16 cellular contexts compared by ENCODE assay signal in the genomic region with DNA sequence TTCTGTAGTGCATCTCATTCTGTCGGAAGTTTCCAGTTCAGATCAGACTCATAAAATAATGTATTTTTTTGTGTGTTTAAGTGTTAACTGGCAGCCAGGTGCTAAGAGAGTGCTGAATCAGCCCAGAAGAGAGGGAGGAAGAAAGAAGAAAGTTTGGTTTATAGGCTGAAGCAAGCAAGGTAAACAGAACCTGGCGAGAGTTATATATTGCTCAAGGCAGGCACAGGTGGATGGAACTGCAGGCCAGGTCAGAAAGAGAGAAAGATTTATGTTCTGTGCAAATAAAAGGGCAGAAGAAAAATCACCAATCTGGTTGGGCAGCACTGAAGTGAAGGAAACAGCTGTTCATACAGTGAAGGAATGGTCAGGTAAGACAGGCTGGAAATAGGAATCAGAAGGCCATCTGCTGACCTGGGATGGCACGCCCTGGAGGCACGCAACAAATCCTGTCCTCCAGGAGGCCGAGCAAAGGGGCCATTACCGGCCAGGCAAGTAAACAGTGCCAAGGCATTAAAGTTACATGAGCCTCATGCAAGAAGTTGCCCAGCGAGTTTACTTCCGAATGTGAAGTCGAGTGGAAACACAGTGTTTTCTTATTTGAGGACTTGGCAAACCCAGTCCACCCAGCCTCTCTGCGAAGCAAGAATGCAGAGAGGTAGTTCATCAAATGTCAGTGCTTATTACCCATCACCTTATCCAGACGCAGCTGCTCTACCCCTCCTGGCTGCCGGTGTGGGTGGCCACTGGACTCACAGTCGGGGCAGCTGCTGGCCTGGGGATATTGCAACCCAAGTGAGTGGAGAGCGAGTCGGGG.
DNase-seq lines count a peak whose midpoint lies in the region; ATAC-seq and TF ChIP-seq lines count a peak whose summit lies in the region.
"Had no signal": no experiment of that assay in that cellular context is flagged by ENCODE, and none has a peak within 500 bp of the region (broad histone marks: within the 10 kb centered on the region; RNA-seq: fewer than 3 reads in every experiment).

No MANE protein-coding gene starts in this region.

- H3K4me3 ChIP-seq in esophagus squamous epithelium (no peak overlapping the region), tibial artery (no peak overlapping the region)
- H3K4me3 ChIP-seq: BLaER1 treated with 17β-estradiol and CSF1 and Interleukin-3, amounts not matched to agents 10 nM and 100 nM had no signal

- TF ChIP-seq CTCF in RWPE1 (conservative IDR thresholded peaks at IDR 0.05; ENCODE audit: low read depth) (no peak), esophagus squamous epithelium (IDR thresholded peaks at IDR 0.05) (peak in 1 of 6 experiments; percentile 5), tibial artery (IDR thresholded peaks at IDR 0.05) (no peak)

- H3K36me3 ChIP-seq in esophagus squamous epithelium (no peaks in the 10 kb centered on the region), tibial artery (no peaks in the 10 kb centered on the region)
- H3K36me3 ChIP-seq: BLaER1 treated with 17β-estradiol and CSF1 and Interleukin-3, amounts not matched to agents 10 nM and 100 nM had no signal

- DNase-seq in ELF-1 (ENCODE audit: low read depth, low spot score) (peak; percentile 1), RWPE1 (ENCODE audit: low spot score) (peak; percentile 11), esophagus squamous epithelium (lab: John Stamatoyannopoulos, UW) (no peak), retina (peak; percentile 55), tibial artery (no peak)
- DNase-seq: activated CD4-positive, alpha-beta T cell treated with anti-CD3 and anti-CD28 coated beads for 36 hours; activated T-cell treated with anti-CD3 and anti-CD28 coated beads, Interleukin-2, amount 50 U/mL, for 4 hours; foreskin melanocyte; GF-D8; Kasumi-1; stimulated activated CD4-positive, alpha-beta T cell treated with anti-CD3 and anti-CD28 coated beads, Interleukin-4, amount 100 ng/mL, for 1 hour; T-helper 2 cell had no signal

- H3K9me3 ChIP-seq in esophagus squamous epithelium: no peaks in the 10 kb centered on the region
- no peaks in the 10 kb centered on the region for H3K9me3 ChIP-seq in tibial artery
- H3K9me3 ChIP-seq: BLaER1 treated with 17β-estradiol and CSF1 and Interleukin-3, amounts not matched to agents 10 nM and 100 nM had no signal

- POLR2A ChIA-PET in RWPE1 (lab: Yijun Ruan, JAX; ENCODE audit: low non-redundant PET): no interaction called here

- H3K27me3 ChIP-seq in esophagus squamous epithelium (no peaks in the 10 kb centered on the region), tibial artery (no peaks in the 10 kb centered on the region)
- H3K27me3 ChIP-seq: BLaER1 treated with 17β-estradiol and CSF1 and Interleukin-3, amounts not matched to agents 10 nM and 100 nM had no signal

- no peak for TF ChIP-seq POLR2A in esophagus squamous epithelium (IDR thresholded peaks at IDR 0.05)

- H3K4me1 ChIP-seq in esophagus squamous epithelium (peaks cover 0 to 45% (median 8%) of the 10 kb centered on the region in 3 donors), tibial artery (no peaks in the 10 kb centered on the region)
- H3K4me1 ChIP-seq: BLaER1 treated with 17β-estradiol and CSF1 and Interleukin-3, amounts not matched to agents 10 nM and 100 nM had no signal

- H3K27ac ChIP-seq in RWPE1 (peak overlapping the region; percentile 25), esophagus squamous epithelium (peak overlapping the region in 3 of 4 donors; percentile 62 to 74 (median 70)), tibial artery (no peak overlapping the region)
- H3K27ac ChIP-seq: BLaER1 treated with 17β-estradiol and CSF1 and Interleukin-3, amounts not matched to agents 10 nM and 100 nM had no signal

- CTCF ChIA-PET in RWPE1 (lab: Yijun Ruan, JAX): no interaction called here

- WGBS in esophagus squamous epithelium, 2 donors: 40 to 57% methylated on average over 11 to 15 of the region's 15 CpGs

- ATAC-seq in HG02678 (IDR thresholded peaks at IDR 0.05; ENCODE audit: unreplicated experiment): no peak
- ATAC-seq in GM19455 (IDR thresholded peaks at IDR 0.05; ENCODE audit: unreplicated experiment): no peak
- ATAC-seq: activated CD4-positive, alpha-beta T cell treated with anti-CD3 and anti-CD28 coated beads for 36 hours; activated T-cell treated with anti-CD3 and anti-CD28 coated beads, Interleukin-2, amount 50 U/mL, for 4 hours; stimulated activated effector memory CD8-positive, alpha-beta T cell treated with anti-CD3 and anti-CD28 coated beads, Interleukin-12 subunit alpha, Interleukin-12 subunit beta, amount 100 ng/mL, for 72 hours had no signal

- intact Hi-C loops in esophagus squamous epithelium (cut with DNase I) (no loop called here), tibial artery (cut with DNase I; ENCODE audit: low total_unique reads) (no loop called here)

Comparison
In these comparisons a context has a peak if more than half of its experiments do, and no peak if none do; other contexts are left out.
1. DNase-seq: peak in ELF-1 (single experiment), RWPE1 (single experiment) and retina (single experiment); none in esophagus squamous epithelium (single experiment) and tibial artery (0 of 2).
2. H3K27ac ChIP-seq: peak in RWPE1 (single experiment) and esophagus squamous epithelium (3 of 4); none in tibial artery (0 of 2).